13 cellular contexts compared by ENCODE assay signal in the genomic region with DNA sequence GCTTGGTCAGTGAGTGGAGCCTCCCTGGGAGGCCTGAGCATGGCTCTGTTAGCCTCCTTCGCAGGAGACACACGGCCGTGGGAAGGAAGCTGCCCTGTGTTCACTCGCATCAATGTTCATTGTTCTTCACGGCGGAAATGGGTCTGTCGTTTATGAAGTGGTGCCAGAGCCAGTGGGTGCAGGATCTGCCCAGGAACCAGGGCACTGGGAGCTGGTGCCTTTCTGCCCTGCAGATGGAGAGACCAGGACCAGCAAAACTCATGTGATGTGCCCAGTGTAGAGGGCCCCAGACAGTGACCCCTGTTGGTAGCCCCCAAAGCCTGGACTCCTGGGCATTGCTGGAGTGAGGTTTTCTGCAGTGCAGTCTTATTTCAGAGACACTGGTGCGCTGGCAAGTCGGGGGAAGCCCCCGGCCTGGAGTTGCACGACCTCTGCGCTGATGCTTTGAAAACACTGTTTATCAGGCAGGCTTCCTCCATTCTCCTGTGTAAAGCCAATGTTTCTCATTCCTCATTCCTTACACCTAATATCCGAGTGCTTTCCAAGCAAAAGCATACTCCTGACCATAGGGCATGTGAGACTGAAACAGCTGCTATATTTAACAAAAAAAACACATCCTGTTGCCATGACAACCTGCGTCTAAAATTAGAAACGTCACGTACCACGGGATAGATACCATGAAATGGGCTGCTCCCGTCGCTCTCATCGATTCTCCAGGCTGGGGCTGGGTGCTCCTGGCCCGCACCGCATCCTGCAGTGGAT.
DNase-seq lines count a peak whose midpoint lies in the region; ATAC-seq and TF ChIP-seq lines count a peak whose summit lies in the region.
"Had no signal": no experiment of that assay in that cellular context is flagged by ENCODE, and none has a peak within 500 bp of the region (broad histone marks: within the 10 kb centered on the region; RNA-seq: fewer than 3 reads in every experiment).

No MANE protein-coding gene starts in this region.

- H3K4me3 Mint-ChIP-seq in activated CD4-positive, alpha-beta T cell treated with anti-CD3 and anti-CD28 coated beads for 36 hours, result no peak overlapping the region

- H3K27me3 ChIP-seq in hepatocyte (no peaks in the 10 kb centered on the region), osteoblast (ENCODE audit: insufficient read depth, low read length) (no peaks in the 10 kb centered on the region)
- H3K27me3 ChIP-seq: adrenal gland, uterus had no signal

- H3K4me2 ChIP-seq in hepatocyte (no peak overlapping the region), osteoblast (ENCODE audit: insufficient read depth, low read length) (no peak overlapping the region)

- H3K27me3 Mint-ChIP-seq in activated CD4-positive, alpha-beta T cell treated with anti-CD3 and anti-CD28 coated beads for 36 hours, result no peaks in the 10 kb centered on the region

- peak; percentile 39 for ATAC-seq in activated CD4-positive, alpha-beta T cell treated with anti-CD3 and anti-CD28 coated beads for 36 hours
- ATAC-seq in sciatic nerve (peak; percentile 63), GM21619 (IDR thresholded peaks at IDR 0.05; ENCODE audit: unreplicated experiment) (no peak)

- TF ChIP-seq CTCF in hepatocyte (IDR thresholded peaks at IDR 0.05; ENCODE audit: poor library complexity) (no peak), osteoblast (IDR thresholded peaks at IDR 0.05; ENCODE audit: extremely low read depth, low read depth, low read length) (no peak)

- H3K79me2 ChIP-seq in hepatocyte (no peaks in the 10 kb centered on the region), osteoblast (ENCODE audit: insufficient read depth, low read length) (no peaks in the 10 kb centered on the region)

- H3K4me1 ChIP-seq in hepatocyte (ENCODE audit: insufficient read depth), result peaks cover 18% of the 10 kb centered on the region
- H3K4me1 ChIP-seq in osteoblast (ENCODE audit: insufficient read depth, low read length), result no peaks in the 10 kb centered on the region

- POLR2A ChIA-PET in activated CD4-positive, alpha-beta T cell treated with anti-CD3 and anti-CD28 coated beads for 36 hours (lab: Charles Lee), result interaction anchor here (0.6 kb wide), 1 partner anchor 41 kb away, joined by 3 read pairs; no protein-coding TSS in a partner anchor

- no peaks in the 10 kb centered on the region for H3K9me2 ChIP-seq in hepatocyte (replicated peaks; ENCODE audit: insufficient read depth)

- H3K27ac Mint-ChIP-seq in activated CD4-positive, alpha-beta T cell treated with anti-CD3 and anti-CD28 coated beads for 36 hours, result peak overlapping the region; percentile 20

- no peaks in the 10 kb centered on the region for H3K36me3 Mint-ChIP-seq in activated CD4-positive, alpha-beta T cell treated with anti-CD3 and anti-CD28 coated beads for 36 hours (ENCODE audit: low read depth)

- intact Hi-C loops in activated CD4-positive, alpha-beta T cell treated with anti-CD3 and anti-CD28 coated beads for 36 hours (cut with DNase I, micrococcal nuclease), result no loop called here
- intact Hi-C loops in sciatic nerve (cut with DNase I), result no loop called here

- H3K36me3 ChIP-seq in hepatocyte (replicated peaks; ENCODE audit: insufficient read depth, low read depth) (no peaks in the 10 kb centered on the region), osteoblast (ENCODE audit: insufficient read depth, low read length) (no peaks in the 10 kb centered on the region)
- H3K36me3 ChIP-seq: adrenal gland, uterus had no signal

- H3K27ac ChIP-seq in angular gyrus (ENCODE audit: low read depth, low read length) (peak overlapping the region; percentile 78), hepatocyte (no peak overlapping the region), osteoblast (ENCODE audit: low read depth, low read length) (no peak overlapping the region)
- H3K27ac ChIP-seq: adrenal gland, uterus had no signal

- H3K4me1 Mint-ChIP-seq in activated CD4-positive, alpha-beta T cell treated with anti-CD3 and anti-CD28 coated beads for 36 hours, result peaks cover 18% of the 10 kb centered on the region

- 80% methylated on average over 22 of the region's 22 CpGs for WGBS in hepatocyte (ENCODE audit: low lambda C conversion rate, missing lambda C conversion rate)

- no peak for DNase-seq in activated CD4-positive, alpha-beta T cell treated with anti-CD3 and anti-CD28 coated beads for 36 hours
- no peak for DNase-seq in activated CD4-positive, alpha-beta T cell treated with anti-CD3 and anti-CD28 coated beads for 1 hour
- DNase-seq in hepatocyte (ENCODE audit: low spot score) (peak; percentile 44), sciatic nerve (ENCODE audit: low spot score) (no peak), osteoblast (ENCODE audit: insufficient read length, low spot score, missing footprints) (no peak)
- DNase-seq in stimulated activated CD4-positive, alpha-beta T cell treated with anti-CD3 and anti-CD28 coated beads, Interleukin-4, amount 100 ng/mL, for 24 hours, result no peak
- DNase-seq: activated CD8-positive, alpha-beta memory T cell treated with anti-CD3 and anti-CD28 coated beads, Interleukin-2, amount 50 U/mL, for 48 hours; adrenal gland; NCI-H2081 treated with DMSO at 0.1 percent for 48 hours; T1000; uterus had no signal

- H3K4me3 ChIP-seq in hepatocyte (no peak overlapping the region), osteoblast (ENCODE audit: insufficient read depth, low read length) (no peak overlapping the region)
- H3K4me3 ChIP-seq: adrenal gland, uterus had no signal

- H3K9me3 ChIP-seq in hepatocyte (ENCODE audit: low read depth), result no peaks in the 10 kb centered on the region
- H3K9me3 ChIP-seq in osteoblast (ENCODE audit: low read depth, low read length), result peaks cover 5% of the 10 kb centered on the region
- H3K9me3 ChIP-seq: adrenal gland, uterus had no signal

- H3K9me3 Mint-ChIP-seq in activated CD4-positive, alpha-beta T cell treated with anti-CD3 and anti-CD28 coated beads for 36 hours (ENCODE audit: low read depth), result no peaks in the 10 kb centered on the region

- H2AFZ ChIP-seq in hepatocyte (no peak overlapping the region), osteoblast (ENCODE audit: low read length) (no peak overlapping the region)

- no peaks in the 10 kb centered on the region for H4K20me1 ChIP-seq in hepatocyte (ENCODE audit: insufficient read depth, poor library complexity, severe bottlenecking)
- H4K20me1 ChIP-seq in osteoblast (ENCODE audit: insufficient read depth, low read length), result no peaks in the 10 kb centered on the region

- CTCF ChIA-PET in activated CD4-positive, alpha-beta T cell treated with anti-CD3 and anti-CD28 coated beads for 36 hours (lab: Charles Lee), result no interaction called here
